ENCODE assay signal across 8 cellular contexts in the genomic region with DNA sequence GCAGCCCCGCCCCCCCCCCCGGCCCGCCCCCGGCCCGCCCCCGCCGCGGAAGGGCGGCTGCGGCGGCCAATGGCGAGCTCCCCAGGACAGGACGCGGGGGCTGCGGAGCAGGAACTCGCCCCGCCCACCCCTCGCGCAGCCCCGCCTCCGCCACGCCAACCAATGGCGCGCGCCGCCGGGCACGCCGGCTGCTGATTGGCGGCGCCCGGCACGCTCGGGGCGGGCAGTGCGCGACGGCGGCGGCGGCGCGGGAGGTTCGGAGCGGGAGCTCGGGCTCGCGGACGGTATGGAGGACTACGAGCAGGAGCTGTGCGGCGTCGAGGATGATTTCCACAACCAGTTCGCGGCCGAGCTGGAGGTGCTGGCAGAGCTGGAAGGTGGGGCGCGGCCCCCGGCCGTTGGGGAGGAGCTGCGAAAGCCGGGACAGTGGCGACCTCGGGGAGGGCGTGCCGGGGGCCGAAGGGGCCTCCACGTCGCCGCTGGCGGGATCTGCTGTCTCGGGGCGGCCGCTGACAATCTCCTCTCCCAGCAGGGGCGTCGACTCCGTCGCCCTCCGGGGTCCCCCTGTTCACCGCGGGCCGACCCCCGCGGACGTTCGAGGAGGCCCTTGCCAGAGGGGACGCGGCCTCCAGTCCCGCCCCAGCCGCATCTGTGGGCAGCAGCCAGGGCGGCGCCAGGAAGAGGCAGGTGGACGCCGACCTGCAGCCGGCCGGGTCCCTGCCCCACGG. TPM values are rescaled to one million over a fixed set of nuclear protein-coding genes. Genes with fewer than 3 reads are reported as not detected.
DNase-seq lines count a peak whose midpoint lies in the region; ATAC-seq and TF ChIP-seq lines count a peak whose summit lies in the region.

A gene (plus strand): TSS at position 222 of the 728 bp plus-strand sequence. CDS start 65 bp downstream, at position 287.

- H4K20me1 ChIP-seq in OCI-LY3 (ENCODE audit: insufficient read depth, low read length), result no peaks in the 10 kb centered on the region

- H3K36me3 ChIP-seq in OCI-LY3 (replicated peaks; ENCODE audit: low read depth, low read length), result peaks cover 8% of the 10 kb centered on the region

- peak within 1 kb of the TSS; percentile 89 for H3K4me2 ChIP-seq in OCI-LY3 (ENCODE audit: low read length)

- no peaks in the 10 kb centered on the region for H3K27me3 Mint-ChIP-seq in Calu3 (ENCODE audit: unreplicated experiment)

- H3K4me3 ChIP-seq in OCI-LY3 (ENCODE audit: low read length), result peak within 1 kb of the TSS; percentile 99

- no peaks in the 10 kb centered on the region for H3K27me3 ChIP-seq in OCI-LY3 (ENCODE audit: low read depth, low read length)

- peak; percentile 62 for ATAC-seq in GM21526 (IDR thresholded peaks at IDR 0.05; ENCODE audit: low FRiP score, unreplicated experiment)

- H3K36me3 Mint-ChIP-seq in Calu3 (ENCODE audit: insufficient read depth, unreplicated experiment), result peaks cover 80% of the 10 kb centered on the region

- BruUV-seq in Calu3 (replicated peaks; lab: Mats Ljungman, UMichigan), result TSS peak; percentile 74

- peak within 1 kb of the TSS; percentile 89; the same call in 1 of the 2 replicates for H2AFZ ChIP-seq in OCI-LY3 (ENCODE audit: low read depth, low read length)

- CTCF ChIA-PET in Calu3 (lab: Charles Lee), result interaction anchor here (0.6 to 1.1 kb wide), 5 partner anchors 48 to 219 kb away, joined by 3 to 8 read pairs (median 4); a partner anchor contains a TSS

- intact Hi-C loops in Calu3 (cut with micrococcal nuclease; ENCODE audit: unreplicated experiment), result loop anchor here (5.0 kb wide), 1 partner anchor 76 kb away; no protein-coding TSS in a partner anchor

- H3K9ac ChIP-seq in OCI-LY3 (ENCODE audit: low read length), result peak within 1 kb of the TSS; percentile 87

- H3K4me1 ChIP-seq in OCI-LY3 (ENCODE audit: low read length), result peaks cover 12% of the 10 kb centered on the region

- H3K9me3 Mint-ChIP-seq in Calu3 (ENCODE audit: low read depth, unreplicated experiment), result no peaks in the 10 kb centered on the region

- peak within 1 kb of the TSS; percentile 98 for H3K4me3 Mint-ChIP-seq in Calu3 (ENCODE audit: low read depth, unreplicated experiment)

- TF ChIP-seq CTCF in Calu3 (IDR thresholded peaks at IDR 0.05; ENCODE audit: unreplicated experiment), result no peak
- TF ChIP-seq CTCF in OCI-LY3 (IDR thresholded peaks at IDR 0.05; ENCODE audit: low read depth, low read length), result no peak

- H3K9me3 ChIP-seq in OCI-LY3 (ENCODE audit: insufficient read depth, low read length), result no peaks in the 10 kb centered on the region

- DNase-seq in Calu3 (peak; percentile 97), HuH-7.5 (ENCODE audit: low spot score) (peak; percentile 99), activated T-cell treated with anti-CD3 and anti-CD28 coated beads for 24 hours (ENCODE audit: low read depth) (peak; percentile 95), epidermal melanocyte (ENCODE audit: insufficient read length, low spot score) (peak; percentile 100), middle frontal gyrus (ENCODE audit: extremely low spot score, low spot score) (peak; percentile 87)
- DNase-seq in stimulated activated CD8-positive, alpha-beta memory T cell treated with anti-CD3 and anti-CD28 coated beads, Interleukin-15, amount 100 ng/mL, for 48 hours (ENCODE audit: low read depth in 2 of 2), result peak; percentile 89 to 96

- H3K79me2 ChIP-seq in OCI-LY3 (ENCODE audit: low read length), result peaks cover 25% of the 10 kb centered on the region

- H3K4me1 Mint-ChIP-seq in Calu3 (ENCODE audit: low read depth, unreplicated experiment), result no peaks in the 10 kb centered on the region

- peak within 1 kb of the TSS; percentile 42 for H3K27ac Mint-ChIP-seq in Calu3 (ENCODE audit: unreplicated experiment)

- peak within 1 kb of the TSS; percentile 16; the same call in 1 of the 2 replicates for H3K27ac ChIP-seq in OCI-LY3 (ENCODE audit: low read length)

RNA-seq across cellular contexts. Expression of the gene that starts here (rescaled TPM):
- total RNA-seq in Calu3 (2022), result 154 and 173 TPM in 2 replicates

Comparison
In these comparisons a context has a peak if more than half of its experiments do, and no peak if none do; other contexts are left out.
1. Peak in every context shown above with its lines: DNase-seq, ATAC-seq, H3K4me3 ChIP-seq and H3K27ac ChIP-seq.